Comparison of ENCODE assay signal across 32 cellular contexts in the genomic region with DNA sequence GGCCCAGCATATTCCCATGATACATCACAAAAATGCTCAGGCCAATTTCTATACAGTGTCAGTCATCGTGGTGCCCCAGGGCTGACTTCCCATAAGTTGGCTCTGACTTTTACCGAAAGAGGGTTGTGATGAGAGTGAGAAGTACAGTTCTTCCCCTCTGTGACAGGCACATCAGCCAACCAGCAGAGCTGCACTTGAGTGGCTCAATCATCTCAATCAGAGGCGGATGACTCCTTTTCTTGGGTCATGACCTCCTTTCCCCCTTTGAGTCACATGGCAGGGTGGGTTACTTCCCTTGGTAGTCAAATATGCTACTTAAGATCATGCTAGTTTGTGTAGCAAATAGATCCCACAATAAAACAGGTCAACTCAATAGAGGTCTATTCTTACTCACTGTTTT. TPM values are rescaled to one million over a fixed set of nuclear protein-coding genes. Genes with fewer than 3 reads are reported as not detected.
"Had no signal": no experiment of that assay in that cellular context is flagged by ENCODE, and none has a peak within 500 bp of the region (broad histone marks: within the 10 kb centered on the region; RNA-seq: fewer than 3 reads in every experiment).

No MANE protein-coding gene starts in this region.

- H3K36me3 ChIP-seq: brain microvascular endothelial cell, esophagus squamous epithelium, right lobe of liver, uterus had no signal

- H3K4me3 ChIP-seq: esophagus squamous epithelium, lung, right lobe of liver, skin epidermis, uterus had no signal

- H3K9me3 ChIP-seq: esophagus squamous epithelium, right lobe of liver, uterus had no signal

- H3K27me3 ChIP-seq: brain microvascular endothelial cell, right lobe of liver had no signal

- H3K27ac ChIP-seq: brain microvascular endothelial cell, epithelial cell of prostate, esophagus squamous epithelium, right lobe of liver, skin epidermis, uterus, VCaP had no signal

- DNase-seq: activated CD4-positive, alpha-beta memory T cell treated with anti-CD3 and anti-CD28 coated beads for 36 hours; activated CD4-positive, alpha-beta T cell treated with anti-CD3 and anti-CD28 coated beads, Interleukin-2, amount 10 ng/mL, durations not matched to agents 24 days and 14 days; activated CD4-positive, CD25-positive, alpha-beta regulatory T cell treated with anti-CD3 and anti-CD28 coated beads, Interleukin-2, amount 50 U/mL, for 72 hours; activated CD8-positive, alpha-beta memory T cell treated with anti-CD3 and anti-CD28 coated beads, Interleukin-2, amount 50 U/mL, for 4 hours; activated gamma-delta T cell; activated naive CD4-positive, alpha-beta T cell treated with anti-CD3 and anti-CD28 coated beads, Interleukin-2, amount 10 ng/mL, durations not matched to agents 7 days and 5 days; activated naive CD8-positive, alpha-beta T cell treated with anti-CD3 and anti-CD28 coated beads, Interleukin-2, amount 10 ng/mL, durations not matched to agents 7 days and 5 days; activated T-cell treated with anti-CD3 and anti-CD28 coated beads, Interleukin-2, amount 50 U/mL, for 1 hour; brain microvascular endothelial cell; central memory CD4-positive, alpha-beta T cell; effector CD4-positive, alpha-beta T cell; esophagus squamous epithelium; foreskin melanocyte; kidney glomerular epithelial cell; mesendoderm; right lobe of liver; stimulated activated CD4-positive, alpha-beta T cell treated with anti-CD3 and anti-CD28 coated beads, Interleukin-12 subunit alpha, Interleukin-12 subunit beta, amount 100 ng/mL, for 4 hours; stimulated activated CD4-positive, alpha-beta T cell treated with anti-CD3 and anti-CD28 coated beads, Interleukin-4, amount 100 ng/mL, for 1 hour; stimulated activated naive CD8-positive, alpha-beta T cell treated with anti-CD3 and anti-CD28 coated beads, Interleukin-15, Interleukin-2, amounts not matched to agents 100 U/mL and 50 U/mL, for 24 hours; T-helper 9 cell; uterus had no signal

- ATAC-seq: left lobe of liver; right lobe of liver; stimulated activated naive CD8-positive, alpha-beta T cell treated with anti-CD3 and anti-CD28 coated beads, Interleukin-15, Interleukin-2, amounts not matched to agents 100 U/mL and 50 U/mL, for 24 hours had no signal

- H3K4me1 ChIP-seq: esophagus squamous epithelium, right lobe of liver, uterus had no signal

RNA-seq across cellular contexts. Expression of gene AMER2, which starts 6.9 kb away (rescaled TPM):
- total RNA-seq: activated CD4-positive, alpha-beta memory T cell treated with anti-CD3 and anti-CD28 coated beads for 36 hours; activated CD4-positive, alpha-beta T cell treated with anti-CD3 and anti-CD28 coated beads, Interleukin-2, amount 10 ng/mL, durations not matched to agents 24 days and 14 days; activated CD8-positive, alpha-beta memory T cell treated with anti-CD3 and anti-CD28 coated beads for 36 hours; activated naive CD8-positive, alpha-beta T cell treated with anti-CD3 and anti-CD28 coated beads, Interleukin-2, amount 10 ng/mL, durations not matched to agents 7 days and 5 days; activated T-helper 1 cell treated with anti-CD3 and anti-CD28 coated beads, Interleukin-12 subunit alpha, Interleukin-12 subunit beta, Interleukin-2, Interleukin-4 antibody, amounts not matched to agents 30 ng/mL and 10 ng/mL and 1 ng/mL, durations not matched to agents 14 hours and 24 hours and 36 hours; esophagus squamous epithelium; left lobe of liver; myocyte; natural killer cell treated with Interleukin-12 subunit alpha and Interleukin-12 subunit beta and Interleukin-15 and Interleukin-18, amount 100 ng/mL, for 72 hours; osteoblast; posterior vena cava; right lobe of liver had no signal
